Comparison of ENCODE assay signal across 27 cellular contexts in the genomic region with DNA sequence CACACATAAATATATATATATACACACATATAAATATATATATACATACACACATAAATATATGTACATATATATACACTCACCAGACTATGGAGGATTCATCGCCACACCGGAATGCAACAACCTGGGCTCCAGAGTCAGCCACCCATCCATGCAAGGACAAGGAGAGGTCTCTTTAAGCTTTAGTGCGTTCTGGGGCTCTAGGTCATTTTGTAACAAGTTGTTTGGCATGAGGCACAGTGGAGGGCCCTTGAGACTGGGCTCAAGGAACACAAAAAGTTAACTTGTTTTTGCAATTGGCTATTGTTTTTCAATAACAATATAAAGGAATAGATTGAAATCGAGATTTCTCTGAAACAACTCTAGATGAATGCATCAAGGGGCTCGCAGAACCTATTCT.
"Had no signal": no experiment of that assay in that cellular context is flagged by ENCODE, and none has a peak within 500 bp of the region (broad histone marks: within the 10 kb centered on the region; RNA-seq: fewer than 3 reads in every experiment).

No MANE protein-coding gene starts in this region.

- H3K27me3 ChIP-seq: testis, tibial nerve, transverse colon, upper lobe of left lung, upper lobe of right lung, uterus, vagina had no signal

- H3K9me3 ChIP-seq: suprapubic skin, testis, thoracic aorta, tibial artery, tibial nerve, transverse colon, upper lobe of left lung, upper lobe of right lung, uterus, vagina had no signal

- H3K27ac Mint-ChIP-seq: stimulated activated effector memory CD8-positive, alpha-beta T cell treated with anti-CD3 and anti-CD28 coated beads, Interleukin-12 subunit alpha, Interleukin-12 subunit beta, amount 100 ng/mL, for 72 hours; stimulated activated memory B cell treated with anti-CD40 and anti-IgM and Interleukin-4, amounts not matched to agents 10 μg/mL and 1 μg/mL and 100 μg/mL, for 72 hours; stimulated activated naive B cell treated with anti-CD40 and anti-IgM and Interleukin-4, amounts not matched to agents 10 μg/mL and 1 μg/mL and 100 μg/mL, for 72 hours; stimulated activated naive CD8-positive, alpha-beta T cell treated with anti-CD3 and anti-CD28 coated beads, Interleukin-15, amount 100 ng/mL, for 72 hours; stimulated activated naive CD8-positive, alpha-beta T cell treated with anti-CD3 and anti-CD28 coated beads, Interleukin-15, Interleukin-2, amounts not matched to agents 100 ng/mL and 50 ng/mL, for 24 hours; type B pancreatic cell had no signal

- H3K4me3 Mint-ChIP-seq: stimulated activated effector memory CD8-positive, alpha-beta T cell treated with anti-CD3 and anti-CD28 coated beads, Interleukin-12 subunit alpha, Interleukin-12 subunit beta, amount 100 ng/mL, for 72 hours; stimulated activated memory B cell treated with anti-CD40 and anti-IgM and Interleukin-4, amounts not matched to agents 10 μg/mL and 1 μg/mL and 100 μg/mL, for 72 hours; stimulated activated naive B cell treated with anti-CD40 and anti-IgM and Interleukin-4, amounts not matched to agents 10 μg/mL and 1 μg/mL and 100 μg/mL, for 72 hours; stimulated activated naive CD8-positive, alpha-beta T cell treated with anti-CD3 and anti-CD28 coated beads, Interleukin-15, amount 100 ng/mL, for 72 hours; stimulated activated naive CD8-positive, alpha-beta T cell treated with anti-CD3 and anti-CD28 coated beads, Interleukin-15, Interleukin-2, amounts not matched to agents 100 ng/mL and 50 ng/mL, for 24 hours; type B pancreatic cell had no signal

- H3K4me3 ChIP-seq: stomach, suprapubic skin, testis, thoracic aorta, tibial artery, tibial nerve, transverse colon, upper lobe of left lung, upper lobe of right lung, uterus, vagina had no signal

- ATAC-seq: stimulated activated effector memory CD8-positive, alpha-beta T cell treated with anti-CD3 and anti-CD28 coated beads, Interleukin-12 subunit alpha, Interleukin-12 subunit beta, amount 100 ng/mL, for 72 hours; stimulated activated memory B cell treated with anti-CD40 and anti-IgM and Interleukin-4, amounts not matched to agents 10 μg/mL and 1 μg/mL and 100 μg/mL, for 72 hours; stimulated activated naive B cell treated with anti-CD40 and anti-IgM and Interleukin-4, amounts not matched to agents 10 μg/mL and 1 μg/mL and 100 μg/mL, for 72 hours; stimulated activated naive CD8-positive, alpha-beta T cell treated with anti-CD3 and anti-CD28 coated beads, Interleukin-15, amount 100 ng/mL, for 72 hours; stimulated activated naive CD8-positive, alpha-beta T cell treated with anti-CD3 and anti-CD28 coated beads, Interleukin-15, Interleukin-2, amounts not matched to agents 100 U/mL and 50 U/mL, for 24 hours; upper lobe of right lung had no signal

- DNase-seq: stimulated activated CD4-positive, alpha-beta T cell treated with anti-CD3 and anti-CD28 coated beads, Interleukin-2, amount 100 ng/mL, for 48 hours; stimulated activated CD4-positive, alpha-beta T cell treated with anti-CD3 and anti-CD28 coated beads, Interleukin-4, amount 100 ng/mL, for 1 hour; stimulated activated CD4-positive, alpha-beta T cell treated with anti-CD3 and anti-CD28 coated beads, Interleukin-4, amount 100 ng/mL, for 24 hours; stimulated activated CD4-positive, alpha-beta T cell treated with anti-CD3 and anti-CD28 coated beads, Interleukin-4, amount 100 ng/mL, for 4 hours; stimulated activated CD8-positive, alpha-beta memory T cell treated with anti-CD3 and anti-CD28 coated beads, Interleukin-4, amount 100 ng/mL, for 48 hours; stimulated activated naive B cell treated with anti-CD40 and anti-IgM and Interleukin-4, amounts not matched to agents 10 μg/mL and 1 μg/mL and 100 μg/mL, for 72 hours; stimulated activated naive CD4-positive, alpha-beta T cell; stimulated activated naive CD4-positive, alpha-beta T cell treated with Interleukin-2 at 50 U/mL for 16 hours; stimulated activated naive CD8-positive, alpha-beta T cell treated with anti-CD3 and anti-CD28 coated beads, Interleukin-15, amount 100 ng/mL, for 72 hours; stimulated activated naive CD8-positive, alpha-beta T cell treated with anti-CD3 and anti-CD28 coated beads, Interleukin-15, Interleukin-2, amounts not matched to agents 100 U/mL and 50 U/mL, for 24 hours; stomach; substantia nigra; testis; tibial artery; transverse colon; trophoblast cell; upper lobe of left lung; upper lobe of right lung; uterus had no signal

- H3K27ac ChIP-seq: stomach, suprapubic skin, testis, thoracic aorta, tibial artery, tibial nerve, transverse colon, upper lobe of left lung, upper lobe of right lung, uterus, vagina had no signal

- H3K4me1 Mint-ChIP-seq: stimulated activated effector memory CD8-positive, alpha-beta T cell treated with anti-CD3 and anti-CD28 coated beads, Interleukin-12 subunit alpha, Interleukin-12 subunit beta, amount 100 ng/mL, for 72 hours; stimulated activated naive CD8-positive, alpha-beta T cell treated with anti-CD3 and anti-CD28 coated beads, Interleukin-15, amount 100 ng/mL, for 72 hours had no signal

- H3K36me3 Mint-ChIP-seq: stimulated activated effector memory CD8-positive, alpha-beta T cell treated with anti-CD3 and anti-CD28 coated beads, Interleukin-12 subunit alpha, Interleukin-12 subunit beta, amount 100 ng/mL, for 72 hours; type B pancreatic cell had no signal

- H3K9me3 Mint-ChIP-seq: stimulated activated effector memory CD8-positive, alpha-beta T cell treated with anti-CD3 and anti-CD28 coated beads, Interleukin-12 subunit alpha, Interleukin-12 subunit beta, amount 100 ng/mL, for 72 hours had no signal

- H3K4me1 ChIP-seq: suprapubic skin, testis, tibial artery, transverse colon, upper lobe of right lung, uterus, vagina had no signal

- H3K36me3 ChIP-seq: stomach, suprapubic skin, thoracic aorta, tibial artery, tibial nerve, transverse colon, upper lobe of left lung, upper lobe of right lung, uterus, vagina had no signal
